In the genomic region with DNA sequence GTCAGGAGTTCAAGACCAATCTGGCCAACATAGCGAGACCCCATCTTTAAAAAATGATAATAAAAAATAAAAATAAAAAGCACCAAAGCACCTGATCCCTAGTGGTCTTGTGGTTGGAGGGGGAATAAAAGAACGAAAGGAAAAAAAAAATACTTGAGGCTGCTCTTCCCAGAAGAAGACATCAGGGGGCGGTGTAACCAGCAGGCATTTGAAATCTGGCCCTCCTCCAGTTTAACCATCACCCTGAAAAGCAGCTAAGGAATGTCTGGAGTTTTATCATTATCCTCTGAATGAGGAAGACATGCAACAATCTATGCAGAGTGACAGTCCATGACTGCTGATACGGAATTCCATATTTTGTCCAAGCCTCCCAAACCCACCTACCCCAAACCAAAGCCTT, we compare ENCODE assay signal across 9 cellular contexts. TPM values are rescaled to one million over a fixed set of nuclear protein-coding genes. Genes with fewer than 3 reads are reported as not detected.
A peak's percentile ranks its signal among the peaks of the same experiment; 100 is the strongest.
DNase-seq lines count a peak whose midpoint lies in the region; FAIRE-seq and TF ChIP-seq lines count a peak whose summit lies in the region.
"Had no signal": no experiment of that assay in that cellular context is flagged by ENCODE, and none has a peak within 500 bp of the region (broad histone marks: within the 10 kb centered on the region; RNA-seq: fewer than 3 reads in every experiment).

No MANE protein-coding gene starts in this region.

- POLR2A ChIA-PET in A673 (lab: Charles Lee; ENCODE audit: low non-redundant PET): no interaction called here

- H3K4me3 ChIP-seq in A673 (ENCODE audit: low read depth, low read length, poor library complexity, severe bottlenecking) (no peak overlapping the region), GM12864 (ENCODE audit: low read depth, low read length) (no peak overlapping the region), foreskin fibroblast (ENCODE audit: low read depth in 1 of 2, low read length in 2 of 2) (no peak overlapping the region)
- H3K4me3 ChIP-seq: lung had no signal

- peak; percentile 76 for TF ChIP-seq CTCF in A673 (conservative IDR thresholded peaks at IDR 0.05; ENCODE audit: low read depth, low read length)
- TF ChIP-seq CTCF in GM12864 (IDR thresholded peaks at IDR 0.05; ENCODE audit: low read depth, low read length, missing control alignments): peak; percentile 70
- TF ChIP-seq CTCF in foreskin fibroblast (IDR thresholded peaks at IDR 0.05; ENCODE audit: low read depth, low read length): peak; percentile 69

- H3K4me1 ChIP-seq in A673 (ENCODE audit: insufficient read depth, low read length, poor library complexity, severe bottlenecking): peaks cover 23% of the 10 kb centered on the region

- CTCF ChIA-PET in A673 (lab: Charles Lee): interaction anchor here (0.5 to 0.8 kb wide), 3 partner anchors 9 to 40 kb away, joined by 3 to 4 read pairs (median 4); no protein-coding TSS in a partner anchor

- intact Hi-C loops in A673 (cut with micrococcal nuclease; ENCODE audit: unreplicated experiment): no loop called here

- H3K27ac ChIP-seq in A673 (ENCODE audit: low read depth, low read length, poor library complexity, severe bottlenecking): no peak overlapping the region

- no peaks in the 10 kb centered on the region for H3K27me3 ChIP-seq in A673 (replicated peaks; ENCODE audit: insufficient read depth, low read depth, low read length, poor library complexity)

- no peaks in the 10 kb centered on the region for H3K36me3 ChIP-seq in A673 (ENCODE audit: insufficient read depth, low read length, poor library complexity, severe bottlenecking)

- no peaks in the 10 kb centered on the region for H3K9me3 ChIP-seq in A673 (ENCODE audit: low read depth, low read length, poor library complexity, severe bottlenecking)

- BruUV-seq in A673 (replicated peaks; lab: Mats Ljungman, UMichigan): no TSS peak

- FAIRE-seq in RCC 7860 (lab: Jason Lieb, UNC): no peak

- DNase-seq in A673 (ENCODE audit: low spot score) (peak; percentile 66), GM12864 (ENCODE audit: low read depth) (no peak), RCC 7860 (ENCODE audit: low spot score) (peak; percentile 8), foreskin fibroblast (peak; percentile 45 to 79), putamen (ENCODE audit: low spot score) (no peak), NCI-H1417 (lab: John Stamatoyannopoulos, UW) (no peak), NCI-H1105 (lab: John Stamatoyannopoulos, UW) (no peak)
- DNase-seq in activated T-cell treated with anti-CD3 and anti-CD28 coated beads, Interleukin-2, amount 50 U/mL, for 48 hours: no peak

RNA-seq across cellular contexts. Expression of gene KCTD17, which starts 5.6 kb away (rescaled TPM):
- total RNA-seq in A673 (2021): 38.8 and 39.1 TPM in 2 replicates

RNA-seq across cellular contexts. Expression of gene MPST, which starts 26.4 kb away (rescaled TPM):
- 66.6 and 81.7 TPM in 2 replicates for total RNA-seq in A673 (2021)

RNA-seq across cellular contexts. Expression of gene TST, which starts 26.7 kb away (rescaled TPM):
- 31.3 and 37.6 TPM in 2 replicates for total RNA-seq in A673 (2021)

Comparison
In these comparisons a context has a peak if more than half of its experiments do, and no peak if none do; other contexts are left out.
1. DNase-seq: peak in A673 (single experiment), RCC 7860 (single experiment) and foreskin fibroblast (2 of 2); none in GM12864 (single experiment), activated T-cell treated with anti-CD3 and anti-CD28 coated beads, Interleukin-2, amount 50 U/mL, for 48 hours (0 of 2), putamen (single experiment), NCI-H1417 (0 of 3) and NCI-H1105 (single experiment).
2. Peak in every context shown above with its lines, with median percentiles within 50 percentile points of each other: CTCF ChIP-seq.